In the genomic region with DNA sequence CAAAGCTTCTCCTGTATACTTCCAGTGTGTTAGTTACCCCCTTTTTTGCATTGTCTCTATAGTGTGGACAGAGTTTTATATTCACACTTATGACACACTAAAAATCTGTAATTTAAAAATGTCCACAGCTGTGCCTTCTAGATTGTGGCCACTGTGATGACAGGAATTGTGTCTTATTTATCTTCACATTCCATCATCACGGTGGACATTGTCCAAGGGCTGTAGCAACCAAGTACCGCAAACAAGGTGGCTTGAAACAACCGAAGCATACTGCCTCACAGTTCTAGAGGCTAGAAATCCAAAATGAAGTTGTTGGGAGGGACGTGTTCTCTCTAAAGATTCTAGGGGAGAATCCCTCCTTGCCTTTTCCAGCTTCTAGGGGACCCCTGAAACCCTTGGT, we compare ENCODE assay signal across 25 cellular contexts. TPM values are rescaled to one million over a fixed set of nuclear protein-coding genes. Genes with fewer than 3 reads are reported as not detected.
DNase-seq lines count a peak whose midpoint lies in the region; ATAC-seq and TF ChIP-seq lines count a peak whose summit lies in the region.
"Had no signal": no experiment of that assay in that cellular context is flagged by ENCODE, and none has a peak within 500 bp of the region (broad histone marks: within the 10 kb centered on the region; RNA-seq: fewer than 3 reads in every experiment).

No MANE protein-coding gene starts in this region.

- POLR2A ChIA-PET in MCF 10A (lab: Yijun Ruan, JAX): no interaction called here

- H3K27me3 Mint-ChIP-seq in MCF 10A (ENCODE audit: insufficient read depth, unreplicated experiment): no peaks in the 10 kb centered on the region

- no peaks in the 10 kb centered on the region for H3K4me1 ChIP-seq in breast epithelium
- peaks cover 0 to 40% (median 20%) of the 10 kb centered on the region in 4 donors for H3K4me1 ChIP-seq in right lobe of liver
- no peaks in the 10 kb centered on the region for H3K4me1 ChIP-seq in ascending aorta
- H3K4me1 ChIP-seq: SJSA1 had no signal

- BruUV-seq in MCF 10A (replicated peaks; lab: Mats Ljungman, UMichigan): no TSS peak

- H3K4me3 Mint-ChIP-seq in MCF 10A (ENCODE audit: unreplicated experiment): no peak overlapping the region
- H3K4me3 Mint-ChIP-seq: CD14-positive monocyte, H9 had no signal

- TF ChIP-seq POLR2A in breast epithelium (IDR thresholded peaks at IDR 0.05) (no peak), right lobe of liver (IDR thresholded peaks at IDR 0.05) (no peak)

- no peak overlapping the region for H3K27ac Mint-ChIP-seq in MCF 10A (ENCODE audit: low read depth, unreplicated experiment)
- H3K27ac Mint-ChIP-seq: H9 had no signal

- H3K36me3 Mint-ChIP-seq in MCF 10A (ENCODE audit: insufficient read depth, unreplicated experiment): peaks cover 5% of the 10 kb centered on the region
- H3K36me3 Mint-ChIP-seq: CD14-positive monocyte had no signal

- no peaks in the 10 kb centered on the region for H3K9me3 Mint-ChIP-seq in MCF 10A (ENCODE audit: unreplicated experiment)
- H3K9me3 Mint-ChIP-seq: H9 had no signal

- no peak overlapping the region for H3K4me3 ChIP-seq in breast epithelium
- H3K4me3 ChIP-seq in fibroblast of mammary gland (ENCODE audit: control insufficient read depth, low read depth, low read length): no peak overlapping the region
- no peak overlapping the region for H3K4me3 ChIP-seq in right lobe of liver
- H3K4me3 ChIP-seq in ascending aorta: no peak overlapping the region
- H3K4me3 ChIP-seq: SJSA1 had no signal

- no peaks in the 10 kb centered on the region for H3K27me3 ChIP-seq in breast epithelium
- H3K27me3 ChIP-seq in right lobe of liver: no peaks in the 10 kb centered on the region
- H3K27me3 ChIP-seq in ascending aorta: no peaks in the 10 kb centered on the region
- H3K27me3 ChIP-seq: BE2C, SJSA1 had no signal

- ATAC-seq in right lobe of liver: peak; percentile 78 to 84 (median 80)
- ATAC-seq in GM18909 (IDR thresholded peaks at IDR 0.05; ENCODE audit: poor library complexity, unreplicated experiment): no peak
- ATAC-seq in GM21786 (IDR thresholded peaks at IDR 0.05; ENCODE audit: unreplicated experiment): no peak

- H3K9me3 ChIP-seq in breast epithelium (no peaks in the 10 kb centered on the region), right lobe of liver (no peaks in the 10 kb centered on the region), ascending aorta (no peaks in the 10 kb centered on the region)
- H3K9me3 ChIP-seq: BE2C, SJSA1 had no signal

- H3K36me3 ChIP-seq in breast epithelium (no peaks in the 10 kb centered on the region), right lobe of liver (no peaks in the 10 kb centered on the region), ascending aorta (no peaks in the 10 kb centered on the region)
- H3K36me3 ChIP-seq: BE2C, SJSA1 had no signal

- intact Hi-C loops in breast epithelium (cut with DNase I; ENCODE audit: low total_unique reads): no loop called here
- intact Hi-C loops in MCF 10A (cut with micrococcal nuclease): no loop called here
- intact Hi-C loops in right lobe of liver (cut with DNase I): no loop called here
- intact Hi-C loops in ascending aorta (cut with DNase I): no loop called here

- 29% methylated on average over 4 of the region's 4 CpGs for WGBS in right lobe of liver (ENCODE audit: insufficient coverage, low coverage, low lambda C conversion rate, missing lambda C conversion rate)

- no peaks in the 10 kb centered on the region for H3K4me1 Mint-ChIP-seq in MCF 10A (ENCODE audit: insufficient read depth, unreplicated experiment)
- H3K4me1 Mint-ChIP-seq: CD14-positive monocyte had no signal

- H3K27ac ChIP-seq in breast epithelium: peak overlapping the region; percentile 70 to 73
- peak overlapping the region; percentile 56 to 86 (median 72) for H3K27ac ChIP-seq in right lobe of liver
- H3K27ac ChIP-seq in ascending aorta: no peak overlapping the region
- H3K27ac ChIP-seq: 22Rv1, KMS-11, SJSA1 had no signal

- TF ChIP-seq CTCF in breast epithelium (IDR thresholded peaks at IDR 0.05) (no peak), MCF 10A (IDR thresholded peaks at IDR 0.05; ENCODE audit: unreplicated experiment) (no peak), fibroblast of mammary gland (conservative IDR thresholded peaks at IDR 0.05; ENCODE audit: control insufficient read depth, insufficient read depth, low read depth, low read length) (no peak), right lobe of liver (IDR thresholded peaks at IDR 0.05) (peak in 1 of 4 donors; percentile 7), ascending aorta (IDR thresholded peaks at IDR 0.05) (no peak)

- CTCF ChIA-PET in MCF 10A (lab: Yijun Ruan, JAX): no interaction called here

- DNase-seq in breast epithelium (ENCODE audit: low spot score in 2 of 2) (peak in 1 of 2 donors; percentile 49), MCF 10A (ENCODE audit: unreplicated experiment) (no peak), fibroblast of mammary gland (ENCODE audit: low read depth) (peak; percentile 19), right lobe of liver (peak in 1 of 3 donors; percentile 78), ascending aorta (ENCODE audit: low spot score in 2 of 2) (no peak)
- DNase-seq in stimulated activated CD8-positive, alpha-beta memory T cell treated with anti-CD3 and anti-CD28 coated beads, Interleukin-4, amount 100 ng/mL, for 48 hours: no peak
- DNase-seq: BE2C, H9, IMR-90, NCI-H1048, NCI-H1417, NCI-H1694 treated with DMSO at 0.1 percent for 48 hours, NCI-H2081 treated with DMSO at 0.1 percent for 48 hours, NCI-H2171, NCI-H226, NCI-H510A, NCI-H69, Right ventricle myocardium superior, RPMI8226 had no signal

RNA-seq across cellular contexts. Expression of a gene that starts 32.3 kb away (rescaled TPM):
- not detected for total RNA-seq in breast epithelium
- total RNA-seq in MCF 10A (2022): 1.8 and 2.0 TPM in 2 replicates
- not detected for total RNA-seq in right lobe of liver
- not detected for total RNA-seq in ascending aorta
- total RNA-seq: IMR-90, Right ventricle myocardium superior, SJSA1 had no signal

Comparison
In these comparisons a context has a peak if more than half of its experiments do, and no peak if none do; other contexts are left out.
1. H3K27ac ChIP-seq: peak in breast epithelium (2 of 2) and right lobe of liver (3 of 3); none in ascending aorta (0 of 2).
2. ATAC-seq: peak in right lobe of liver (4 of 4); none in GM18909 (single experiment) and GM21786 (single experiment).